In genomic region chr9:6414291-6414690, GRCh38 we compare ENCODE assay signal across 8 cellular contexts. TPM values are rescaled to one million over a fixed set of nuclear protein-coding genes. Genes with fewer than 3 reads are reported as not detected.
DNase-seq lines count a peak whose midpoint lies in the region; ATAC-seq and TF ChIP-seq lines count a peak whose summit lies in the region.

No MANE protein-coding gene starts in this region.

- peak overlapping the region; percentile 69 for H3K4me3 ChIP-seq in cardiac muscle cell

- ATAC-seq in Right ventricle myocardium inferior (no peak), sciatic nerve (no peak)

- peaks cover 13% of the 10 kb centered on the region for H3K4me1 ChIP-seq in cardiac muscle cell (ENCODE audit: low read depth)

- H3K27ac Mint-ChIP-seq in neural crest cell (ENCODE audit: unreplicated experiment): peak overlapping the region; percentile 3

- peaks cover 43% of the 10 kb centered on the region for H3K4me1 Mint-ChIP-seq in neural crest cell

- peaks cover 5% of the 10 kb centered on the region for H3K36me3 Mint-ChIP-seq in neural crest cell (ENCODE audit: low read depth)

- no peak for TF ChIP-seq CTCF in cardiac muscle cell (IDR thresholded peaks at IDR 0.05; ENCODE audit: low read depth, low read length)
- peak; percentile 4 for TF ChIP-seq CTCF in neural crest cell (conservative IDR thresholded peaks at IDR 0.05)

- H3K36me3 ChIP-seq in cardiac muscle cell: no peaks in the 10 kb centered on the region

- DNase-seq in cardiac muscle cell (ENCODE audit: low read depth in 1 of 2, low spot score in 1 of 2) (peak; percentile 41 to 60), Right ventricle myocardium inferior (ENCODE audit: missing footprints) (no peak), SK-MEL-5 (ENCODE audit: low read depth, low spot score) (peak; percentile 5), epithelial cell of prostate (ENCODE audit: low read depth, low spot score) (no peak), neural crest cell (ENCODE audit: low read depth, low spot score) (no peak), NCI-H524 treated with DMSO at 0.1 percent for 48 hours (lab: John Stamatoyannopoulos, UW) (no peak), OCI-M2 (lab: John Stamatoyannopoulos, UW; ENCODE audit: unreplicated experiment) (no peak), sciatic nerve (ENCODE audit: low spot score) (no peak)

- H3K27me3 Mint-ChIP-seq in neural crest cell (ENCODE audit: low read depth): peaks cover 11% of the 10 kb centered on the region

- in situ Hi-C loops in SK-MEL-5 (cut with HindIII; ENCODE audit: low pct_unique_long_range_greater_than_20kb, low sequenced_read_pairs): no loop called here

- intact Hi-C loops in Right ventricle myocardium inferior (cut with DNase I) (loop anchor here (10.0 kb wide), 1 partner anchor 341 kb away; the partner anchor contains the start of gene KDM4C), sciatic nerve (cut with DNase I) (no loop called here)

- no peaks in the 10 kb centered on the region for H3K9me3 ChIP-seq in cardiac muscle cell (ENCODE audit: low read depth)

- peaks cover 10% of the 10 kb centered on the region for H3K27me3 ChIP-seq in cardiac muscle cell

- peak overlapping the region; percentile 69 for H3K27ac ChIP-seq in cardiac muscle cell
- H3K27ac ChIP-seq in epithelial cell of prostate: peak overlapping the region; percentile 61

- peak overlapping the region; percentile 85 for H3K4me3 Mint-ChIP-seq in neural crest cell

- no peaks in the 10 kb centered on the region for H3K9me3 Mint-ChIP-seq in neural crest cell

RNA-seq across cellular contexts. Expression of gene UHRF2, which starts 1.3 kb away (rescaled TPM):
- 25.5 and 38.6 TPM in 2 replicates for total RNA-seq in cardiac muscle cell
- 18.1 and 19.6 TPM in 2 replicates for polyA plus RNA-seq in cardiac muscle cell
- total RNA-seq in Right ventricle myocardium inferior: 16.0 TPM
- total RNA-seq in SK-MEL-5 (2014; rRNA removed; shearing (Covaris generic)): 21.3 and 22.1 TPM in 2 replicates
- 10.8 and 13.5 TPM in 2 replicates for polyA plus RNA-seq in SK-MEL-5 (2015; cell fraction: cytosol; rRNA removed)
- 163 and 196 TPM in 2 replicates for polyA plus RNA-seq in SK-MEL-5 (2015; cell fraction: nucleus; rRNA removed)
- 59.4 and 62.5 TPM in 2 replicates for total RNA-seq in neural crest cell
- total RNA-seq in sciatic nerve: 66.1 TPM

Comparison
In these comparisons a context has a peak if more than half of its experiments do, and no peak if none do; other contexts are left out.
1. DNase-seq: peak in cardiac muscle cell (2 of 2) and SK-MEL-5 (single experiment); none in Right ventricle myocardium inferior (single experiment), epithelial cell of prostate (single experiment), neural crest cell (single experiment), NCI-H524 treated with DMSO at 0.1 percent for 48 hours (single experiment), OCI-M2 (single experiment) and sciatic nerve (single experiment).